Comparison of ENCODE assay signal across 11 cellular contexts in genomic region chr3:78988324-78988723, GRCh38.
DNase-seq lines count a peak whose midpoint lies in the region; ATAC-seq and TF ChIP-seq lines count a peak whose summit lies in the region.
"Had no signal": no experiment of that assay in that cellular context is flagged by ENCODE, and none has a peak within 500 bp of the region (broad histone marks: within the 10 kb centered on the region; RNA-seq: fewer than 3 reads in every experiment).

No MANE protein-coding gene starts in this region.

- H3K9ac ChIP-seq in SK-N-SH, result no peak overlapping the region

- H3K4me3 Mint-ChIP-seq in stimulated activated naive CD8-positive, alpha-beta T cell treated with anti-CD3 and anti-CD28 coated beads, Interleukin-15, amount 100 ng/mL, for 72 hours, result no peak overlapping the region
- H3K4me3 Mint-ChIP-seq: activated CD4-positive, alpha-beta memory T cell treated with anti-CD3 and anti-CD28 coated beads for 36 hours had no signal

- no peaks in the 10 kb centered on the region for H3K4me1 Mint-ChIP-seq in stimulated activated naive CD8-positive, alpha-beta T cell treated with anti-CD3 and anti-CD28 coated beads, Interleukin-15, amount 100 ng/mL, for 72 hours

- H3K4me1 ChIP-seq in cardiac muscle cell (ENCODE audit: low read depth) (no peaks in the 10 kb centered on the region), SK-N-SH (ENCODE audit: control insufficient read depth in 1 of 2, insufficient read depth in 2 of 2, low read depth in 1 of 2, low read length in 1 of 2) (peaks cover 0 to 12% of the 10 kb centered on the region in 2 experiments; a peak in 2 of 4 replicates), foreskin keratinocyte (no peaks in the 10 kb centered on the region), ascending aorta (no peaks in the 10 kb centered on the region)

- intact Hi-C loops in left ventricle myocardium superior (cut with micrococcal nuclease) (no loop called here), ascending aorta (cut with DNase I) (no loop called here)

- H3K9me3 Mint-ChIP-seq in stimulated activated naive CD8-positive, alpha-beta T cell treated with anti-CD3 and anti-CD28 coated beads, Interleukin-15, amount 100 ng/mL, for 72 hours, result no peaks in the 10 kb centered on the region

- H3K27ac Mint-ChIP-seq in stimulated activated naive CD8-positive, alpha-beta T cell treated with anti-CD3 and anti-CD28 coated beads, Interleukin-15, amount 100 ng/mL, for 72 hours, result no peak overlapping the region
- H3K27ac Mint-ChIP-seq: activated CD4-positive, alpha-beta memory T cell treated with anti-CD3 and anti-CD28 coated beads for 36 hours had no signal

- H3K27me3 ChIP-seq in cardiac muscle cell, result no peaks in the 10 kb centered on the region
- H3K27me3 ChIP-seq in SK-N-SH (ENCODE audit: insufficient read depth), result no peaks in the 10 kb centered on the region
- no peaks in the 10 kb centered on the region for H3K27me3 ChIP-seq in foreskin keratinocyte
- no peaks in the 10 kb centered on the region for H3K27me3 ChIP-seq in ascending aorta

- TF ChIP-seq CTCF in cardiac muscle cell (IDR thresholded peaks at IDR 0.05; ENCODE audit: low read depth, low read length), result peak; percentile 42
- peak; percentile 67 for TF ChIP-seq CTCF in SK-N-SH (IDR thresholded peaks at IDR 0.05)
- peak; percentile 68 for TF ChIP-seq CTCF in foreskin keratinocyte (conservative IDR thresholded peaks at IDR 0.05)
- no peak for TF ChIP-seq CTCF in ascending aorta (IDR thresholded peaks at IDR 0.05)

- no peak overlapping the region for H3K4me2 ChIP-seq in SK-N-SH

- no peaks in the 10 kb centered on the region for H3F3A ChIP-seq in SK-N-SH (replicated peaks; ENCODE audit: insufficient read depth)

- H4K20me1 ChIP-seq in SK-N-SH (ENCODE audit: insufficient read depth), result no peaks in the 10 kb centered on the region

- H3K9me3 ChIP-seq in cardiac muscle cell (ENCODE audit: low read depth) (no peaks in the 10 kb centered on the region), SK-N-SH (peaks cover 12% of the 10 kb centered on the region; the same call in 1 of the 2 replicates), ascending aorta (peaks cover 6 to 16% of the 10 kb centered on the region in 2 donors)

- H3K27ac ChIP-seq in cardiac muscle cell (no peak overlapping the region), SK-N-SH (ENCODE audit: low read depth in 2 of 2, low read length in 1 of 2) (no peak overlapping the region), foreskin keratinocyte (no peak overlapping the region), ascending aorta (no peak overlapping the region)

- H2AFZ ChIP-seq in SK-N-SH (ENCODE audit: low read depth), result no peak overlapping the region

- POLR2A ChIA-PET in SK-N-SH (lab: Yijun Ruan, JAX), result no interaction called here

- H3K36me3 ChIP-seq in cardiac muscle cell (no peaks in the 10 kb centered on the region), SK-N-SH (replicated peaks in 1 of 2; ENCODE audit: control insufficient read depth in 1 of 2, insufficient read depth in 2 of 2, low read length in 1 of 2) (peaks cover 0 to 6% of the 10 kb centered on the region in 2 experiments), ascending aorta (no peaks in the 10 kb centered on the region)

- peak; percentile 79 for TF ChIP-seq RAD21 in SK-N-SH (IDR thresholded peaks at IDR 0.05; ENCODE audit: low read length)

- peaks cover 44% of the 10 kb centered on the region for H3K79me2 ChIP-seq in SK-N-SH (ENCODE audit: insufficient read depth)

- ATAC-seq in left ventricle myocardium superior, result no peak
- peak; percentile 51 for ATAC-seq in foreskin keratinocyte
- ATAC-seq in stimulated activated naive CD8-positive, alpha-beta T cell treated with anti-CD3 and anti-CD28 coated beads, Interleukin-15, amount 100 ng/mL, for 72 hours, result no peak
- no peak for ATAC-seq in GM18873 (IDR thresholded peaks at IDR 0.05; ENCODE audit: low FRiP score, unreplicated experiment)
- no peak for ATAC-seq in HG03521 (IDR thresholded peaks at IDR 0.05; ENCODE audit: unreplicated experiment)

- H3K9me2 ChIP-seq in SK-N-SH, result no peaks in the 10 kb centered on the region

- TF ChIP-seq EP300 in SK-N-SH (IDR thresholded peaks at IDR 0.05; ENCODE audit: borderline replicate concordance in 1 of 2, low read depth in 1 of 2, low read length in 1 of 2), result no peak

- CTCF ChIA-PET in SK-N-SH (lab: Yijun Ruan, JAX), result interaction anchor here (0.6 to 2.5 kb wide), 26 partner anchors 10 to 373 kb away, joined by 3 to 26 read pairs (median 4); no protein-coding TSS in a partner anchor

- DNase-seq in cardiac muscle cell (ENCODE audit: low read depth in 1 of 2, low spot score in 1 of 2) (peak in 1 of 2 donors; percentile 38), left ventricle myocardium superior (no peak), SK-N-SH (peak; percentile 27), foreskin keratinocyte (no peak), ascending aorta (ENCODE audit: low spot score in 2 of 2) (no peak)
- no peak for DNase-seq in stimulated activated naive CD8-positive, alpha-beta T cell treated with anti-CD3 and anti-CD28 coated beads, Interleukin-15, amount 100 ng/mL, for 72 hours
- DNase-seq: activated CD4-positive, alpha-beta memory T cell treated with anti-CD3 and anti-CD28 coated beads for 36 hours; COR-L47; mesenchymal stem cell had no signal

- H3K4me3 ChIP-seq in cardiac muscle cell (no peak overlapping the region), SK-N-SH (ENCODE audit: low read depth in 2 of 2, low read length in 1 of 2) (no peak overlapping the region), ascending aorta (no peak overlapping the region)

- no peaks in the 10 kb centered on the region for H3K27me3 Mint-ChIP-seq in stimulated activated naive CD8-positive, alpha-beta T cell treated with anti-CD3 and anti-CD28 coated beads, Interleukin-15, amount 100 ng/mL, for 72 hours
- H3K27me3 Mint-ChIP-seq: activated CD4-positive, alpha-beta memory T cell treated with anti-CD3 and anti-CD28 coated beads for 36 hours had no signal

TF ChIP-seq in SK-N-SH, 30 proteins besides CTCF, POLR2A, EP300 and RAD21:
- TF ChIP-seq JUND (IDR thresholded peaks at IDR 0.05) (no peak), SMC3 (IDR thresholded peaks at IDR 0.05; ENCODE audit: low read depth, low read length) (peak; percentile 69)

Comparison
In these comparisons a context has a peak if more than half of its experiments do, and no peak if none do; other contexts are left out.
1. CTCF ChIP-seq: peak in cardiac muscle cell (single experiment), SK-N-SH (single experiment) and foreskin keratinocyte (single experiment); none in ascending aorta (0 of 3).